8 cellular contexts compared by ENCODE assay signal in the genomic region with DNA sequence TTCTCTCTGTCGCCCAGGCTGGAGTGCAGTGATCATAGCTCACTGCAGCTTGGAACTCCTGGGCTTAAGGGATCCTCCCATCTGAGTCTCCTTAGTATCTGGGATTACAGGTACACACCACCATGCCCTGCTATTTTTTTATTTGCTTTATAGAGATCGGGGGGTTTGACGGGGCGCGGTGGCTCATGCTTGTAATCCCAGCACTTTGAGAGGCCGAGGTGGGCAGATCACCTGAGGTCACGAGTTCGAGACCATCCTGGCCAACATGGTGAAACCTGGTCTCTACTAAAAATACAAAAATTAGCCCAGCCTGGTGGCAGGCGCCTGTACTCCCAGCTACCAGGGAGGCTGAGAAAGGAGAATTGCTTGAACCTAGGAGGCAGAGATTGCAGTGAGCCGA. TPM values are rescaled to one million over a fixed set of nuclear protein-coding genes. Genes with fewer than 3 reads are reported as not detected.
DNase-seq lines count a peak whose midpoint lies in the region; ATAC-seq, FAIRE-seq and TF ChIP-seq lines count a peak whose summit lies in the region.
"Not testable (repeated sequence)": the region's sequence is repeated elsewhere in the genome, so short reads cannot be mapped to it uniquely, and the experiment has no call there.

No MANE protein-coding gene starts in this region.

- H2BK5ac ChIP-seq in IMR-90 (ENCODE audit: low read depth, low read length, poor library complexity, severe bottlenecking) = not testable (repeated sequence)

- not testable (repeated sequence) for H3K18ac ChIP-seq in IMR-90 (ENCODE audit: low read depth, low read length)

- not testable (repeated sequence) for H3K4me2 ChIP-seq in IMR-90 (ENCODE audit: low read depth, low read length)
- H3K4me2 ChIP-seq in SU-DHL-6 (ENCODE audit: low read depth, low read length, poor library complexity, severe bottlenecking) (peak overlapping the region; percentile 56), HepG2 (ENCODE audit: low read depth, low read length) (peak overlapping the region; percentile 51), neural progenitor cell (peak overlapping the region; percentile 54)

- H3K27me3 Mint-ChIP-seq in effector memory CD8-positive, alpha-beta T cell = not testable (repeated sequence)
- peaks cover 11% of the 10 kb centered on the region for H3K27me3 Mint-ChIP-seq in neural progenitor cell (ENCODE audit: insufficient read depth, low read depth)

- in situ Hi-C loops in IMR-90 (cut with MboI; ENCODE audit: low sequenced_read_pairs); HepG2 (cut with HindIII; ENCODE audit: extremely low pct_ligation_motif_present, low pct_unique_long_range_greater_than_20kb): not testable (repeated sequence)

- peak overlapping the region; percentile 99 for H4K5ac ChIP-seq in IMR-90 (ENCODE audit: low read depth, low read length)

- CTCF ChIA-PET in IMR-90 (lab: Yijun Ruan, JAX) = not testable (repeated sequence)
- CTCF ChIA-PET in HepG2 (lab: Yijun Ruan, JAX; ENCODE audit: low intra/inter-chr PET ratio, low total read pairs) = interaction anchor here (2.1 kb wide), 1 partner anchor 152 kb away, joined by 11 read pairs; no protein-coding TSS in a partner anchor

- H3F3A ChIP-seq in SU-DHL-6 (ENCODE audit: insufficient read depth) (peaks cover 21% of the 10 kb centered on the region), neural progenitor cell (ENCODE audit: low read depth) (peaks cover 30% of the 10 kb centered on the region)

- not testable (repeated sequence) for H2BK120ac ChIP-seq in IMR-90 (ENCODE audit: low read depth, low read length)

- H4K20me1 ChIP-seq in IMR-90 (ENCODE audit: insufficient read depth, low read length) = peaks cover 23% of the 10 kb centered on the region
- not testable (repeated sequence) for H4K20me1 ChIP-seq in SU-DHL-6 (ENCODE audit: low read depth, low read length); HepG2 (ENCODE audit: insufficient read depth, low read length)
- peaks cover 19% of the 10 kb centered on the region for H4K20me1 ChIP-seq in neural progenitor cell (ENCODE audit: low read depth)

- dilution Hi-C loops in IMR-90 (cut with HindIII; ENCODE audit: low sequenced_read_pairs, unreplicated experiment) = not testable (repeated sequence)

- H3K9me2 ChIP-seq in SU-DHL-6 (replicated peaks; ENCODE audit: insufficient read depth, low read length) = not testable (repeated sequence)

- POLR2A ChIA-PET in IMR-90 (lab: Charles Lee; ENCODE audit: unreplicated experiment); HepG2 (lab: Yijun Ruan, JAX): not testable (repeated sequence)

- not testable (repeated sequence) for ATAC-seq in IMR-90 (ENCODE audit: low read depth); activated naive CD4-positive, alpha-beta T cell treated with anti-CD3 and anti-CD28 coated beads, Interleukin-2, amount 50 U/mL, for 72 hours; effector memory CD8-positive, alpha-beta T cell (replicated peaks); HepG2

- peaks cover 19 to 27% of the 10 kb centered on the region in 2 donors for H3K4me1 Mint-ChIP-seq in effector memory CD8-positive, alpha-beta T cell (ENCODE audit: low read depth in 2 of 2)
- peaks cover 13% of the 10 kb centered on the region for H3K4me1 Mint-ChIP-seq in neural progenitor cell

- H4K8ac ChIP-seq in IMR-90 (ENCODE audit: low read depth in 2 of 2, low read length in 2 of 2) = peak overlapping the region; percentile 61 to 99

- not testable (repeated sequence) for H3K9me3 Mint-ChIP-seq in activated naive CD4-positive, alpha-beta T cell treated with anti-CD3 and anti-CD28 coated beads, Interleukin-2, amount 50 U/mL, for 72 hours; effector memory CD8-positive, alpha-beta T cell; neural progenitor cell

- intact Hi-C loops in IMR-90 (cut with micrococcal nuclease) = loop anchor here (5.0 kb wide), 1 partner anchor 135 kb away; no protein-coding TSS in a partner anchor
- intact Hi-C loops in HepG2 (cut with micrococcal nuclease; ENCODE audit: unreplicated experiment) = loop anchor here (1.0 to 5.0 kb wide), 4 partner anchors 55 to 225 kb away; a partner anchor contains a TSS
- intact Hi-C loops in stomach (cut with DNase I; ENCODE audit: low total_unique reads) = not testable (repeated sequence)

- H3K27me3 ChIP-seq in BE2C; IMR-90 (ENCODE audit: control insufficient read depth, insufficient read depth, low read length); SU-DHL-6 (ENCODE audit: low read length); HepG2 (ENCODE audit: control insufficient read depth in 1 of 2, insufficient read depth in 2 of 2, low read length in 2 of 2); neural progenitor cell; stomach: not testable (repeated sequence)

- TF ChIP-seq EP300 in HepG2 (IDR thresholded peaks at IDR 0.05; ENCODE audit: low read depth in 2 of 2, low read length in 2 of 2); HepG2 (CRISPR knock-in tag; IDR thresholded peaks at IDR 0.05; ENCODE audit: borderline replicate concordance); stomach (IDR thresholded peaks at IDR 0.05): not testable (repeated sequence)

- H3K27ac Mint-ChIP-seq in activated naive CD4-positive, alpha-beta T cell treated with anti-CD3 and anti-CD28 coated beads, Interleukin-2, amount 50 U/mL, for 72 hours = peak overlapping the region; percentile 83 to 93
- H3K27ac Mint-ChIP-seq in effector memory CD8-positive, alpha-beta T cell = peak overlapping the region; percentile 70 to 89
- peak overlapping the region; percentile 88 for H3K27ac Mint-ChIP-seq in neural progenitor cell

- H2AFZ ChIP-seq in IMR-90 (replicated peaks; ENCODE audit: low read length, poor library complexity) (peak overlapping the region; percentile 96), SU-DHL-6 (ENCODE audit: low read depth, low read length, severe bottlenecking) (peak overlapping the region; percentile 77), neural progenitor cell (replicated peaks) (peak overlapping the region; percentile 45)
- not testable (repeated sequence) for H2AFZ ChIP-seq in HepG2 (ENCODE audit: low read length)

- TF ChIP-seq RAD21 in IMR-90 (IDR thresholded peaks at IDR 0.05; ENCODE audit: low read length); HepG2 (CRISPR knock-in tag; IDR thresholded peaks at IDR 0.05): not testable (repeated sequence)

- peaks cover 0 to 10% of the 10 kb centered on the region in 2 experiments; a peak in 2 of 4 replicates for H3K79me1 ChIP-seq in IMR-90 (ENCODE audit: low read depth in 1 of 2, low read length in 2 of 2)

- not testable (repeated sequence) for TF ChIP-seq POLR2A in IMR-90 (IDR thresholded peaks at IDR 0.05; ENCODE audit: low read depth, low read length); HepG2 (IDR thresholded peaks at IDR 0.05; ENCODE audit: insufficient read depth in 1 of 2, low read depth in 2 of 2, low read length in 2 of 2); stomach (IDR thresholded peaks at IDR 0.05)

- H2AK9ac ChIP-seq in IMR-90 (replicated peaks; ENCODE audit: low read depth, low read length, poor library complexity) = peak overlapping the region; percentile 2

- H3K4ac ChIP-seq in IMR-90 (ENCODE audit: low read depth, low read length) = 0 out of 2 replicates have a peak overlapping the region, but pooled peaks have one; percentile 92

- H2BK15ac ChIP-seq in IMR-90 (ENCODE audit: low read depth, low read length) = not testable (repeated sequence)

- H3K23ac ChIP-seq in IMR-90 (ENCODE audit: low read depth, low read length) = not testable (repeated sequence)

- H3K14ac ChIP-seq in IMR-90 (replicated peaks; ENCODE audit: low read depth, low read length) = not testable (repeated sequence)

- not testable (repeated sequence) for TF ChIP-seq CTCF in BE2C (IDR thresholded peaks at IDR 0.05; ENCODE audit: low read depth, low read length); IMR-90 (conservative IDR thresholded peaks at IDR 0.05; ENCODE audit: low read depth, low read length); SU-DHL-6 (IDR thresholded peaks at IDR 0.05; ENCODE audit: insufficient read depth, low read length, poor library complexity, severe bottlenecking); HepG2 (CRISPR knock-in tag; IDR thresholded peaks at IDR 0.05); neural progenitor cell (IDR thresholded peaks at IDR 0.05); stomach (IDR thresholded peaks at IDR 0.05)

- not testable (repeated sequence) for H3K4me1 ChIP-seq in BE2C; IMR-90 (ENCODE audit: control insufficient read depth, insufficient read depth, low read length); neural progenitor cell
- H3K4me1 ChIP-seq in HepG2 (ENCODE audit: insufficient read depth, low read length) (peaks cover 57% of the 10 kb centered on the region), stomach (peaks cover 19 to 36% (median 28%) of the 10 kb centered on the region in 4 donors)

- not testable (repeated sequence) for H3K36me3 ChIP-seq in BE2C; IMR-90 (ENCODE audit: control insufficient read depth, insufficient read depth, low read length); SU-DHL-6 (ENCODE audit: low read length); HepG2 (replicated peaks in 1 of 2; ENCODE audit: control insufficient read depth in 1 of 2, insufficient read depth in 2 of 2, low read length in 2 of 2); neural progenitor cell; stomach

- not testable (repeated sequence) for H2BK20ac ChIP-seq in IMR-90 (ENCODE audit: low read depth, low read length)

- H3K79me2 ChIP-seq in SU-DHL-6 (ENCODE audit: insufficient read depth, low read length) (peaks cover 37% of the 10 kb centered on the region), HepG2 (ENCODE audit: insufficient read depth, low read length) (peaks cover 30% of the 10 kb centered on the region), neural progenitor cell (ENCODE audit: low read depth) (peaks cover 41% of the 10 kb centered on the region)

- not testable (repeated sequence) for H4K91ac ChIP-seq in IMR-90 (ENCODE audit: insufficient read depth, low read depth, low read length)

- 100% methylated on average over 1 of the region's 10 CpGs; no CpG with 5 or more reads in 1 of the 2 experiments for WGBS in IMR-90 (ENCODE audit: extremely low coverage in 2 of 2, insufficient read length in 1 of 2), 2 experiments
- WGBS in HepG2 (ENCODE audit: low lambda C conversion rate) = 94% methylated on average over 10 of the region's 10 CpGs
- 96 to 100% (median 96%) methylated on average over 10 of the region's 10 CpGs for WGBS in stomach, 5 donors

- not testable (repeated sequence) for H3K27ac ChIP-seq in IMR-90 (ENCODE audit: insufficient read depth, low read length); neural progenitor cell
- H3K27ac ChIP-seq in SU-DHL-6 (ENCODE audit: low read depth, low read length) = peak overlapping the region; percentile 42
- H3K27ac ChIP-seq in HepG2 (ENCODE audit: extremely low read length, insufficient read depth, low read length) = peak overlapping the region; percentile 95
- H3K27ac ChIP-seq in stomach = peak overlapping the region in 4 of 5 donors; percentile 96 to 99 (median 98)

- not testable (repeated sequence) for DNase-seq in BE2C; IMR-90; activated naive CD4-positive, alpha-beta T cell treated with anti-CD3 and anti-CD28 coated beads, Interleukin-2, amount 50 U/mL, for 72 hours (ENCODE audit: low spot score in 2 of 2); effector memory CD8-positive, alpha-beta T cell; HepG2 (ENCODE audit: low spot score); neural progenitor cell (ENCODE audit: low spot score); stomach

- peak overlapping the region; percentile 21; the same call in 1 of the 2 replicates for H3K4me3 ChIP-seq in BE2C (ENCODE audit: low read depth, low read length)
- not testable (repeated sequence) for H3K4me3 ChIP-seq in IMR-90 (ENCODE audit: insufficient read depth, low read depth, low read length)
- peak overlapping the region; percentile 23 for H3K4me3 ChIP-seq in SU-DHL-6 (ENCODE audit: insufficient read depth, low read length, poor library complexity, severe bottlenecking)
- peak overlapping the region; percentile 20 to 94 (median 41); a peak in 2 of 6 replicates for H3K4me3 ChIP-seq in HepG2 (replicated peaks in 1 of 3; ENCODE audit: insufficient read depth in 1 of 3, low read depth in 2 of 3, low read length in 3 of 3)
- peak overlapping the region; percentile 82 for H3K4me3 ChIP-seq in neural progenitor cell
- peak overlapping the region in 3 of 4 donors; percentile 67 to 97 (median 68) for H3K4me3 ChIP-seq in stomach

- BruUV-seq in IMR-90 (replicated peaks; lab: Mats Ljungman, UMichigan); HepG2 (replicated peaks; lab: Mats Ljungman, UMichigan): not testable (repeated sequence)

- peaks cover 8 to 14% of the 10 kb centered on the region in 2 donors for H3K36me3 Mint-ChIP-seq in activated naive CD4-positive, alpha-beta T cell treated with anti-CD3 and anti-CD28 coated beads, Interleukin-2, amount 50 U/mL, for 72 hours
- peaks cover 25% of the 10 kb centered on the region for H3K36me3 Mint-ChIP-seq in effector memory CD8-positive, alpha-beta T cell (ENCODE audit: insufficient read depth)
- H3K36me3 Mint-ChIP-seq in neural progenitor cell = peaks cover 12% of the 10 kb centered on the region

- not testable (repeated sequence) for H3K56ac ChIP-seq in IMR-90 (ENCODE audit: extremely low read depth, insufficient read depth, low read length)

- not testable (repeated sequence) for H3K9ac ChIP-seq in IMR-90 (ENCODE audit: low read depth, low read length); SU-DHL-6 (ENCODE audit: low read length); neural progenitor cell
- 0 out of 2 replicates have a peak overlapping the region, but pooled peaks have one; percentile 9 for H3K9ac ChIP-seq in HepG2 (ENCODE audit: insufficient read depth, low read depth, low read length)

- not testable (repeated sequence) for H3K9me1 ChIP-seq in IMR-90 (ENCODE audit: insufficient read depth, low read length)

- H3K4me3 Mint-ChIP-seq in effector memory CD8-positive, alpha-beta T cell = peak overlapping the region in 1 of 2 donors; percentile 66
- H3K4me3 Mint-ChIP-seq in neural progenitor cell = peak overlapping the region; percentile 92

- not testable (repeated sequence) for H2AK5ac ChIP-seq in IMR-90 (ENCODE audit: low read depth, low read length)

- not testable (repeated sequence) for H3K9me3 ChIP-seq in BE2C; IMR-90 (ENCODE audit: control insufficient read depth, insufficient read depth, low read length); SU-DHL-6 (ENCODE audit: insufficient read depth, low read length); HepG2 (ENCODE audit: low read length); neural progenitor cell (ENCODE audit: low read depth); stomach

- not testable (repeated sequence) for FAIRE-seq in HepG2 (lab: Jason Lieb, UNC)

RNA-seq across cellular contexts. Expression of a gene that starts 0.7 kb away (rescaled TPM):
- 36.5 TPM for polyA plus RNA-seq in BE2C (2012; ENCODE audit: insufficient read depth, insufficient read length, low read depth)
- 26.3 and 37.5 TPM in 2 replicates for total RNA-seq in IMR-90 (2012; rRNA removed)
- polyA plus RNA-seq in IMR-90 (2012; rRNA removed) = 26.6 and 28.9 TPM in 2 replicates
- 9.0 and 16.1 TPM in 2 replicates for polyA plus RNA-seq in IMR-90 (2012; cell fraction: cytosol; rRNA removed)
- 8.5 and 16.7 TPM in 2 replicates for polyA plus RNA-seq in IMR-90 (2012; cell fraction: nucleus; rRNA removed; ENCODE audit: low replicate concordance)
- 10 to 100 TPM; 57.9 to 68.1 TPM for total RNA-seq in activated naive CD4-positive, alpha-beta T cell treated with anti-CD3 and anti-CD28 coated beads, Interleukin-2, amount 50 U/mL, for 72 hours
- total RNA-seq in HepG2 (2016; rRNA removed; fragmentation: Illumina TruSeq; extraction: Trizol) = 42.6 and 49.8 TPM in 2 replicates
- 25.2 and 26.2 TPM in 2 replicates for total RNA-seq in HepG2 (2016; cell fraction: cytosol; rRNA removed; fragmentation: Illumina TruSeq; extraction: Trizol; ENCODE audit: low read depth)
- total RNA-seq in HepG2 (2016; cell fraction: insoluble cytoplasmic fraction; rRNA removed; fragmentation: Illumina TruSeq; extraction: Trizol) = 40.8 and 52.8 TPM in 2 replicates
- 31.5 and 33.2 TPM in 2 replicates for total RNA-seq in HepG2 (2016; cell fraction: membrane; rRNA removed; fragmentation: Illumina TruSeq; extraction: Trizol)
- 21.4 and 24.8 TPM in 2 replicates for total RNA-seq in HepG2 (2016; cell fraction: nucleus; rRNA removed; fragmentation: Illumina TruSeq; extraction: Trizol)
- 23.8 and 27.9 TPM in 2 replicates for polyA plus RNA-seq in HepG2 (2011; rRNA removed)
- 13.1 and 17.7 TPM in 2 replicates for polyA plus RNA-seq in HepG2 (2011; cell fraction: cytosol; rRNA removed)
- polyA plus RNA-seq in HepG2 (2011; cell fraction: nucleus; rRNA removed) = 8.2 and 9.0 TPM in 2 replicates
- 25.8 and 29.5 TPM in 2 replicates for polyA plus RNA-seq in HepG2 (2012)
- 8.2 and 10.4 TPM in 2 replicates for polyA plus RNA-seq in HepG2 (2016; cell fraction: cytosol; fragmentation: Illumina TruSeq; extraction: Trizol; ENCODE audit: low read depth)
- polyA plus RNA-seq in HepG2 (2016; cell fraction: insoluble cytoplasmic fraction; fragmentation: Illumina TruSeq; extraction: Trizol; ENCODE audit: low read depth) = 65.7 and 70.2 TPM in 2 replicates
- 21.4 and 22.3 TPM in 2 replicates for polyA plus RNA-seq in HepG2 (2016; cell fraction: membrane; fragmentation: Illumina TruSeq; extraction: Trizol; ENCODE audit: low read depth)
- 32.4 and 34.7 TPM in 2 replicates for polyA plus RNA-seq in HepG2 (2016; cell fraction: nucleus; fragmentation: Illumina TruSeq; extraction: Trizol; ENCODE audit: insufficient read depth, low read depth)
- 18.4 and 18.9 TPM in 2 replicates for polyA minus RNA-seq in HepG2 (2011; rRNA and poly(A)+ RNA removed; ENCODE audit: low replicate concordance)
- 25.8 and 28.5 TPM in 2 replicates for polyA minus RNA-seq in HepG2 (2011; cell fraction: cytosol; rRNA and poly(A)+ RNA removed)
- 19.7 and 20.6 TPM in 2 replicates for polyA minus RNA-seq in HepG2 (2011; cell fraction: nucleus; rRNA and poly(A)+ RNA removed)
- total RNA-seq in neural progenitor cell (ENCODE audit: low replicate concordance) = 71.4 and 88.5 TPM in 2 replicates
- 10 to 100 TPM; 37.9 to 91.0 (median 44.6) TPM for total RNA-seq in stomach
- 10 to 100 TPM; 14.0 to 25.7 (median 16.4) TPM for polyA plus RNA-seq in stomach
